Comparison of ENCODE assay signal across 1 cellular context in genomic region chr2:26329083-26329482, GRCh38. TPM values are rescaled to one million over a fixed set of nuclear protein-coding genes. Genes with fewer than 3 reads are reported as not detected.
"Had no signal": no experiment of that assay in that cellular context is flagged by ENCODE, and none has a peak within 500 bp of the region (broad histone marks: within the 10 kb centered on the region; RNA-seq: fewer than 3 reads in every experiment).

No MANE protein-coding gene starts in this region.

RNA-seq across cellular contexts. Expression of gene ADGRF3, which starts 17.5 kb away (rescaled TPM):
- total RNA-seq: body of pancreas had no signal
